ENCODE assay signal across 10 cellular contexts in genomic region chr12:116538076-116538591, GRCh38. TPM values are rescaled to one million over a fixed set of nuclear protein-coding genes. Genes with fewer than 3 reads are reported as not detected.
A peak's percentile ranks its signal among the peaks of the same experiment; 100 is the strongest.
DNase-seq lines count a peak whose midpoint lies in the region; ATAC-seq and TF ChIP-seq lines count a peak whose summit lies in the region.
"Had no signal": no experiment of that assay in that cellular context is flagged by ENCODE, and none has a peak within 500 bp of the region (broad histone marks: within the 10 kb centered on the region; RNA-seq: fewer than 3 reads in every experiment).

No MANE protein-coding gene starts in this region.

- no peaks in the 10 kb centered on the region for H3K36me3 Mint-ChIP-seq in activated naive CD8-positive, alpha-beta T cell treated with anti-CD3 and anti-CD28 coated beads for 36 hours
- no peaks in the 10 kb centered on the region for H3K36me3 Mint-ChIP-seq in mesothelial cell of epicardium

- DNase-seq in DMS53 (lab: John Stamatoyannopoulos, UW) (peak; percentile 36), mesothelial cell of epicardium (ENCODE audit: low spot score in 2 of 2, unreplicated experiment in 2 of 2) (no peak), cerebellum (ENCODE audit: low spot score) (no peak), NCI-H2029 treated with DMSO at 0.1 percent for 48 hours (lab: John Stamatoyannopoulos, UW) (no peak), NCI-H2227 treated with DMSO at 0.1 percent for 48 hours (lab: John Stamatoyannopoulos, UW) (no peak)
- DNase-seq in activated naive CD8-positive, alpha-beta T cell treated with anti-CD3 and anti-CD28 coated beads for 36 hours: no peak
- DNase-seq: CD4-positive, alpha-beta memory T cell had no signal

- TF ChIP-seq CTCF in mesothelial cell of epicardium (IDR thresholded peaks at IDR 0.05; ENCODE audit: unreplicated experiment): no peak

- H3K4me3 Mint-ChIP-seq in activated naive CD8-positive, alpha-beta T cell treated with anti-CD3 and anti-CD28 coated beads for 36 hours: no peak overlapping the region
- H3K4me3 Mint-ChIP-seq in mesothelial cell of epicardium: no peak overlapping the region

- H3K27ac Mint-ChIP-seq in activated naive CD8-positive, alpha-beta T cell treated with anti-CD3 and anti-CD28 coated beads for 36 hours: peak overlapping the region; percentile 71
- H3K27ac Mint-ChIP-seq in mesothelial cell of epicardium: no peak overlapping the region

- ATAC-seq in GM19372 (IDR thresholded peaks at IDR 0.05; ENCODE audit: low read depth, unreplicated experiment): peak; percentile 55
- ATAC-seq in HG03066 (IDR thresholded peaks at IDR 0.05; ENCODE audit: low read depth, unreplicated experiment): peak; percentile 47

- H3K4me1 Mint-ChIP-seq in activated naive CD8-positive, alpha-beta T cell treated with anti-CD3 and anti-CD28 coated beads for 36 hours: peaks cover 37% of the 10 kb centered on the region
- peaks cover 42% of the 10 kb centered on the region for H3K4me1 Mint-ChIP-seq in mesothelial cell of epicardium

- peaks cover 2% of the 10 kb centered on the region for H3K9me3 Mint-ChIP-seq in activated naive CD8-positive, alpha-beta T cell treated with anti-CD3 and anti-CD28 coated beads for 36 hours
- H3K9me3 Mint-ChIP-seq in mesothelial cell of epicardium: no peaks in the 10 kb centered on the region
- H3K9me3 Mint-ChIP-seq: CD4-positive, alpha-beta memory T cell had no signal

- H3K27me3 Mint-ChIP-seq in activated naive CD8-positive, alpha-beta T cell treated with anti-CD3 and anti-CD28 coated beads for 36 hours: no peaks in the 10 kb centered on the region
- no peaks in the 10 kb centered on the region for H3K27me3 Mint-ChIP-seq in mesothelial cell of epicardium (ENCODE audit: low read depth)
- H3K27me3 Mint-ChIP-seq: CD4-positive, alpha-beta memory T cell had no signal

RNA-seq across cellular contexts. Expression of gene MAP1LC3B2, which starts 21.0 kb away (rescaled TPM):
- 1 to 10 TPM in 1 of 2 experiments, under 1 TPM in 1; 0.74 to 1.7 TPM for total RNA-seq in activated naive CD8-positive, alpha-beta T cell treated with anti-CD3 and anti-CD28 coated beads for 36 hours
- total RNA-seq in mesothelial cell of epicardium (4.5 to 7.1 TPM (median 5.4 TPM) in 3 replicates), cerebellum (1.4 TPM)
- total RNA-seq: liver had no signal
